Comparison of ENCODE assay signal across 1 cellular context in the genomic region with DNA sequence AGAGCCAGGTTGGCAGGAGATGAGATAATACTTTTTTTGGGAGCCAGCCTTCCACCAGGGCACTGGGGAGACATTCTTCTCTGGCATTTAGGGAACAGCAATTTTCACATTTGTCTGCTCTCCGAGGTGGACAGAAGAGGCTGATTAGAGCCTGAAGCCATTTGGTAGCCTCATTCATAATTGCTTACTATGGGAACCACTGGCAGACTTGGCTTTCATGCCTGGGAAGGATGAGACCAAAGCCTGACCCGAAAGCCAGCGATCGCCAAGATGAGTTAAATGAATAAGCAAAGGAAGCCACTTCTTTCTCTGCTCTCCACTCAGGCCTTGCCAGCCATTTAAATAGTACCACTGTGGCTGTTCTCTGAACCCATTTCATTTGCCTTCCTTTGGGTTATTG.
TF ChIP-seq lines count a peak whose summit lies in the region.

No MANE protein-coding gene starts in this region.

TF ChIP-seq in GM23338, 12 proteins besides CTCF, POLR2A, EP300 and RAD21 (continued from another document):
- TF ChIP-seq ZNF462 (CRISPR knock-in tag; IDR thresholded peaks at IDR 0.05) (no peak), ETS1 (IDR thresholded peaks at IDR 0.05) (no peak), EZH2 (IDR thresholded peaks at IDR 0.05; ENCODE audit: low read depth, unreplicated experiment) (no peak), JUNB (IDR thresholded peaks at IDR 0.05; ENCODE audit: unreplicated experiment) (no peak), CREB1 (CRISPR knock-in tag; IDR thresholded peaks at IDR 0.05; ENCODE audit: low read depth) (no peak), ZNF114 (CRISPR knock-in tag; IDR thresholded peaks at IDR 0.05) (no peak), STAT1 (IDR thresholded peaks at IDR 0.05; ENCODE audit: unreplicated experiment) (no peak), POLR2AphosphoS5 (IDR thresholded peaks at IDR 0.05; ENCODE audit: low read depth) (no peak)
- TF ChIP-seq, protein P1, sequence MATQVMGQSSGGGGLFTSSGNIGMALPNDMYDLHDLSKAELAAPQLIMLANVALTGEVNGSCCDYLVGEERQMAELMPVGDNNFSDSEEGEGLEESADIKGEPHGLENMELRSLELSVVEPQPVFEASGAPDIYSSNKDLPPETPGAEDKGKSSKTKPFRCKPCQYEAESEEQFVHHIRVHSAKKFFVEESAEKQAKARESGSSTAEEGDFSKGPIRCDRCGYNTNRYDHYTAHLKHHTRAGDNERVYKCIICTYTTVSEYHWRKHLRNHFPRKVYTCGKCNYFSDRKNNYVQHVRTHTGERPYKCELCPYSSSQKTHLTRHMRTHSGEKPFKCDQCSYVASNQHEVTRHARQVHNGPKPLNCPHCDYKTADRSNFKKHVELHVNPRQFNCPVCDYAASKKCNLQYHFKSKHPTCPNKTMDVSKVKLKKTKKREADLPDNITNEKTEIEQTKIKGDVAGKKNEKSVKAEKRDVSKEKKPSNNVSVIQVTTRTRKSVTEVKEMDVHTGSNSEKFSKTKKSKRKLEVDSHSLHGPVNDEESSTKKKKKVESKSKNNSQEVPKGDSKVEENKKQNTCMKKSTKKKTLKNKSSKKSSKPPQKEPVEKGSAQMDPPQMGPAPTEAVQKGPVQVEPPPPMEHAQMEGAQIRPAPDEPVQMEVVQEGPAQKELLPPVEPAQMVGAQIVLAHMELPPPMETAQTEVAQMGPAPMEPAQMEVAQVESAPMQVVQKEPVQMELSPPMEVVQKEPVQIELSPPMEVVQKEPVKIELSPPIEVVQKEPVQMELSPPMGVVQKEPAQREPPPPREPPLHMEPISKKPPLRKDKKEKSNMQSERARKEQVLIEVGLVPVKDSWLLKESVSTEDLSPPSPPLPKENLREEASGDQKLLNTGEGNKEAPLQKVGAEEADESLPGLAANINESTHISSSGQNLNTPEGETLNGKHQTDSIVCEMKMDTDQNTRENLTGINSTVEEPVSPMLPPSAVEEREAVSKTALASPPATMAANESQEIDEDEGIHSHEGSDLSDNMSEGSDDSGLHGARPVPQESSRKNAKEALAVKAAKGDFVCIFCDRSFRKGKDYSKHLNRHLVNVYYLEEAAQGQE (IDR thresholded peaks at IDR 0.05; ENCODE audit: unreplicated experiment), result no peak
